Comparison of ENCODE assay signal across 13 cellular contexts in the genomic region with DNA sequence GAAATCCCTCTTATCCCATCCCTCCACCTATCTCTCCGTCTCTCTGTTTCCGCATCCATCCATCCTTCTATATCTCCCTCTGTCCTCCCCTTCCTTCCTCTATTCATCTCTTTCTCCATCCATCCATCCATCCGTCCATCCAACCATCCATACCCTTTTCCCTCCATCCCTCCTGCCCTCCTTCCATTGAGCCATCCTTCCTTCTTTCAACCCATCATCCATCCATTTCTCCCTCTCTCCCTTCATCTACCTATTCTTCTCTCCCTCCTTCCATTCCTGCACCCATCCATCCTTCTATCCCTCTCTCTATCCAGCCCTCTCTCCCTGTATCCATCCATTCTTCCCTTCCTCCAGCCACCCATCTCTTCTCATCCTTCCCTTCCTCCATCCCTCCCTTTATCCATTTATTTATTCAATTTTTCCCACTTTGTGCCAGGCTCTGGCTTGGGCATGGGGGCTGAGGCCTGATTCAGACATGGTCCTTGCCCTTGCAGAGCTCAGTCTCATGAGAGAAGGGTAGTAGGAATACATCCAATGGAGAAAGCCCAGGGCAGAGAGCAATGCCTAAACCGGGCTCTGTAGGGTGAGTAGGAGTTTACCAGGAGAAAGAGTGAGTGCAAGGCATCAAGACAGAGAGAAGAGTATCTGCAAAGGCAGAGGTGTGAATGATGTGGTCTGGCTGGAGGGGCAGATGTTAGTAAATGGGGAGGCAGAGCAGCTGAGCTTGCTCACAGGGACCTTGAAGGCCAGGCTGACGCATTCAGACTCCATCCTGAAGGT. TPM values are rescaled to one million over a fixed set of nuclear protein-coding genes. Genes with fewer than 3 reads are reported as not detected.
DNase-seq lines count a peak whose midpoint lies in the region; ATAC-seq and TF ChIP-seq lines count a peak whose summit lies in the region.
"Had no signal": no experiment of that assay in that cellular context is flagged by ENCODE, and none has a peak within 500 bp of the region (broad histone marks: within the 10 kb centered on the region; RNA-seq: fewer than 3 reads in every experiment).

No MANE protein-coding gene starts in this region.

- H2AFZ ChIP-seq in trophoblast cell (ENCODE audit: insufficient read depth, low read length, poor library complexity): no peak overlapping the region

- H3K9me3 ChIP-seq in left ventricle myocardium inferior (replicated peaks) (no peaks in the 10 kb centered on the region), adipocyte (ENCODE audit: control insufficient read depth, low read length) (no peaks in the 10 kb centered on the region), subcutaneous abdominal adipose tissue (ENCODE audit: control insufficient read depth in 5 of 5, low read length in 5 of 5) (no peaks in the 10 kb centered on the region), trophoblast cell (ENCODE audit: insufficient read depth, low read depth, low read length) (peaks cover 2% of the 10 kb centered on the region)
- H3K9me3 ChIP-seq: HAP-1 had no signal

- peaks cover 21% of the 10 kb centered on the region for H3K4me1 ChIP-seq in left ventricle myocardium inferior
- H3K4me1 ChIP-seq in adipocyte (ENCODE audit: control insufficient read depth, insufficient read depth, low read length): peaks cover 78% of the 10 kb centered on the region
- H3K4me1 ChIP-seq in mesendoderm (ENCODE audit: control insufficient read depth, low read depth, low read length): no peaks in the 10 kb centered on the region
- peaks cover 7 to 60% (median 50%) of the 10 kb centered on the region in 5 donors for H3K4me1 ChIP-seq in subcutaneous abdominal adipose tissue (ENCODE audit: control insufficient read depth in 5 of 5, insufficient read depth in 5 of 5, low read length in 5 of 5)
- H3K4me1 ChIP-seq in trophoblast cell (ENCODE audit: control insufficient read depth in 1 of 2, insufficient read depth in 2 of 2, low read length in 2 of 2): peaks cover 3 to 7% of the 10 kb centered on the region in 2 experiments
- H3K4me1 ChIP-seq: HAP-1 had no signal

- peak overlapping the region; percentile 71 for H3K27ac ChIP-seq in left ventricle myocardium inferior (replicated peaks)
- H3K27ac ChIP-seq in mesendoderm (ENCODE audit: low read depth, low read length): no peak overlapping the region
- H3K27ac ChIP-seq in subcutaneous abdominal adipose tissue (ENCODE audit: low read depth, low read length): peak overlapping the region; percentile 46
- no peak overlapping the region for H3K27ac ChIP-seq in trophoblast cell (ENCODE audit: low read depth, low read length)

- no peak overlapping the region for H3K14ac ChIP-seq in trophoblast cell (ENCODE audit: low read length)

- no peak overlapping the region for H2BK12ac ChIP-seq in trophoblast cell (ENCODE audit: low read length)

- peak overlapping the region; percentile 81 for H3K9ac ChIP-seq in adipocyte (ENCODE audit: low read length)
- H3K9ac ChIP-seq in mesendoderm (ENCODE audit: low read length): no peak overlapping the region
- H3K9ac ChIP-seq in subcutaneous abdominal adipose tissue (ENCODE audit: low read length in 5 of 5): no peak overlapping the region
- H3K9ac ChIP-seq in trophoblast cell (ENCODE audit: low read length): no peak overlapping the region

- WGBS in mesendoderm (ENCODE audit: extremely low coverage, insufficient coverage, low lambda C conversion rate): 100% methylated on average over 1 of the region's 5 CpGs
- 100% methylated on average over 3 of the region's 5 CpGs for WGBS in trophoblast cell (ENCODE audit: extremely low coverage, insufficient coverage, insufficient read length)

- no peak overlapping the region for H2BK5ac ChIP-seq in mesendoderm (ENCODE audit: low read length)
- H2BK5ac ChIP-seq in trophoblast cell (ENCODE audit: low read depth, low read length, poor library complexity): no peak overlapping the region

- H4K91ac ChIP-seq in trophoblast cell (ENCODE audit: low read depth, low read length): no peak overlapping the region

- H3K36me3 ChIP-seq in left ventricle myocardium inferior: no peaks in the 10 kb centered on the region
- no peaks in the 10 kb centered on the region for H3K36me3 ChIP-seq in adipocyte (ENCODE audit: control insufficient read depth, insufficient read depth, low read length, severe bottlenecking)
- H3K36me3 ChIP-seq in mesendoderm (ENCODE audit: control insufficient read depth, insufficient read depth, low read length): no peaks in the 10 kb centered on the region
- no peaks in the 10 kb centered on the region for H3K36me3 ChIP-seq in subcutaneous abdominal adipose tissue (ENCODE audit: control insufficient read depth in 5 of 5, insufficient read depth in 5 of 5, low read length in 5 of 5)
- no peaks in the 10 kb centered on the region for H3K36me3 ChIP-seq in trophoblast cell (ENCODE audit: control insufficient read depth in 1 of 2, insufficient read depth in 2 of 2, low read length in 2 of 2)
- H3K36me3 ChIP-seq: HAP-1 had no signal

- H3K27me3 ChIP-seq in left ventricle myocardium inferior (ENCODE audit: low read depth): peaks cover 22% of the 10 kb centered on the region
- no peaks in the 10 kb centered on the region for H3K27me3 ChIP-seq in adipocyte (replicated peaks; ENCODE audit: control insufficient read depth, insufficient read depth, low read length)
- no peaks in the 10 kb centered on the region for H3K27me3 ChIP-seq in mesendoderm (ENCODE audit: insufficient read depth, low read length, poor library complexity)
- H3K27me3 ChIP-seq in subcutaneous abdominal adipose tissue (ENCODE audit: control insufficient read depth in 5 of 5, insufficient read depth in 4 of 5, low read length in 5 of 5): no peaks in the 10 kb centered on the region
- H3K27me3 ChIP-seq in trophoblast cell (ENCODE audit: insufficient read depth, low read length): no peaks in the 10 kb centered on the region

- H4K5ac ChIP-seq in mesendoderm (ENCODE audit: low read length): no peak overlapping the region

- H3K18ac ChIP-seq in mesendoderm (ENCODE audit: low read length) (no peak overlapping the region), trophoblast cell (ENCODE audit: low read length) (no peak overlapping the region)

- H3K23ac ChIP-seq in mesendoderm (ENCODE audit: low read length) (no peak overlapping the region), trophoblast cell (ENCODE audit: low read length) (no peak overlapping the region)

- DNase-seq in left ventricle myocardium inferior (peak; percentile 9), Right ventricle myocardium superior (no peak), adipocyte (ENCODE audit: low read depth) (no peak), mesendoderm (no peak), trophoblast cell (no peak)
- DNase-seq: C1 segment of cervical spinal cord, KG1, NCI-H1417 treated with DMSO at 0.1 percent for 48 hours, NCI-H1930, OCI-M1 had no signal

- H3K79me1 ChIP-seq in mesendoderm (ENCODE audit: low read length) (no peaks in the 10 kb centered on the region), trophoblast cell (ENCODE audit: low read length) (peaks cover 6% of the 10 kb centered on the region)

- H3K4me3 ChIP-seq in left ventricle myocardium inferior (no peak overlapping the region), adipocyte (ENCODE audit: low read length) (no peak overlapping the region), mesendoderm (ENCODE audit: low read length) (no peak overlapping the region), subcutaneous abdominal adipose tissue (ENCODE audit: low read depth in 1 of 5, low read length in 5 of 5) (peak overlapping the region in 3 of 5 donors; percentile 21 to 39 (median 33)), trophoblast cell (ENCODE audit: low read depth, low read length) (no peak overlapping the region)
- H3K4me3 ChIP-seq: HAP-1 had no signal

- no peak overlapping the region for H4K12ac ChIP-seq in trophoblast cell (ENCODE audit: low read depth, low read length)

- H3K4ac ChIP-seq in mesendoderm (ENCODE audit: low read depth, low read length) (no peak overlapping the region), trophoblast cell (ENCODE audit: low read depth, low read length) (no peak overlapping the region)

- no peak overlapping the region for H2BK15ac ChIP-seq in mesendoderm (replicated peaks; ENCODE audit: low read depth)

- H2AK5ac ChIP-seq in mesendoderm (ENCODE audit: low read length): peak overlapping the region; percentile 90
- H2AK5ac ChIP-seq in trophoblast cell (ENCODE audit: low read length): no peak overlapping the region

- H3K4me2 ChIP-seq in mesendoderm (ENCODE audit: low read length) (no peak overlapping the region), trophoblast cell (ENCODE audit: low read length) (no peak overlapping the region)

- intact Hi-C loops in left ventricle myocardium inferior (cut with micrococcal nuclease) (no loop called here), Right ventricle myocardium superior (cut with DNase I) (no loop called here)

- H3K79me2 ChIP-seq in mesendoderm (ENCODE audit: control insufficient read depth, insufficient read depth, low read length) (no peaks in the 10 kb centered on the region), trophoblast cell (ENCODE audit: control insufficient read depth, insufficient read depth, low read length, poor library complexity) (no peaks in the 10 kb centered on the region)

- H3K56ac ChIP-seq in mesendoderm (ENCODE audit: low read length): peak overlapping the region; percentile 44

- ATAC-seq in Right ventricle myocardium superior (ENCODE audit: poor library complexity): no peak
- no peak for ATAC-seq in HG02623 (IDR thresholded peaks at IDR 0.05; ENCODE audit: unreplicated experiment)

- H4K8ac ChIP-seq in mesendoderm (ENCODE audit: low read depth, low read length): no peak overlapping the region
- no peak overlapping the region for H4K8ac ChIP-seq in trophoblast cell (ENCODE audit: low read depth, low read length)

- no peak for TF ChIP-seq CTCF in left ventricle myocardium inferior (IDR thresholded peaks at IDR 0.05; ENCODE audit: borderline replicate concordance)

- no peak overlapping the region for H2BK120ac ChIP-seq in mesendoderm (ENCODE audit: low read depth, low read length)
- no peak overlapping the region for H2BK120ac ChIP-seq in trophoblast cell (ENCODE audit: insufficient read depth, low read length, poor library complexity)

RNA-seq across cellular contexts. Expression of a gene that starts 19.5 kb away (rescaled TPM):
- total RNA-seq in left ventricle myocardium inferior (56.7 TPM), Right ventricle myocardium superior (69.7 TPM)
- polyA plus RNA-seq in mesendoderm (2013, experiment 1 of 2): 5.7 TPM
- 5.4 TPM for polyA plus RNA-seq in mesendoderm (2013, experiment 2 of 2)
- 15.9 and 19.7 TPM in 2 replicates for polyA plus RNA-seq in trophoblast cell (2013)

RNA-seq across cellular contexts. Expression of a gene that starts 49.3 kb away (rescaled TPM):
- 34.3 TPM for total RNA-seq in left ventricle myocardium inferior
- total RNA-seq in Right ventricle myocardium superior: 40.7 TPM
- 2.6 TPM for polyA plus RNA-seq in mesendoderm (2013, experiment 1 of 2)
- polyA plus RNA-seq in mesendoderm (2013, experiment 2 of 2): 3.4 TPM
- 3.4 and 3.8 TPM in 2 replicates for polyA plus RNA-seq in trophoblast cell (2013)

Comparison
In these comparisons a context has a peak if more than half of its experiments do, and no peak if none do; other contexts are left out.
1. H3K27ac ChIP-seq: peak in left ventricle myocardium inferior (single experiment) and subcutaneous abdominal adipose tissue (single experiment); none in mesendoderm (single experiment) and trophoblast cell (single experiment).
2. H3K4me3 ChIP-seq: peak in subcutaneous abdominal adipose tissue (3 of 5); none in left ventricle myocardium inferior (single experiment), adipocyte (single experiment), mesendoderm (single experiment) and trophoblast cell (single experiment).